ENCODE assay signal across 9 cellular contexts in genomic region chr10:104351067-104351681, GRCh38. TPM values are rescaled to one million over a fixed set of nuclear protein-coding genes. Genes with fewer than 3 reads are reported as not detected.
A peak's percentile ranks its signal among the peaks of the same experiment; 100 is the strongest.
DNase-seq lines count a peak whose midpoint lies in the region; ATAC-seq, FAIRE-seq and TF ChIP-seq lines count a peak whose summit lies in the region.
"Had no signal": no experiment of that assay in that cellular context is flagged by ENCODE, and none has a peak within 500 bp of the region (broad histone marks: within the 10 kb centered on the region; RNA-seq: fewer than 3 reads in every experiment).

No MANE protein-coding gene starts in this region.

- H3K4me3 Mint-ChIP-seq in T-helper 2 cell treated with Interferon-gamma antibody and Interleukin-4, amounts not matched to agents 5 μg/mL and 100 μg/mL, for 36 hours = peak overlapping the region; percentile 64
- no peak overlapping the region for H3K4me3 Mint-ChIP-seq in mesothelial cell of epicardium
- H3K4me3 Mint-ChIP-seq: central memory CD8-positive, alpha-beta T cell had no signal

- H3K4me1 ChIP-seq in foreskin keratinocyte = peaks cover 13% of the 10 kb centered on the region

- H3K27ac ChIP-seq in foreskin keratinocyte = no peak overlapping the region

- H3K9me3 Mint-ChIP-seq in T-helper 2 cell treated with Interferon-gamma antibody and Interleukin-4, amounts not matched to agents 5 μg/mL and 100 μg/mL, for 36 hours = no peaks in the 10 kb centered on the region
- H3K9me3 Mint-ChIP-seq in mesothelial cell of epicardium = no peaks in the 10 kb centered on the region
- H3K9me3 Mint-ChIP-seq: central memory CD8-positive, alpha-beta T cell had no signal

- peaks cover 18% of the 10 kb centered on the region for H3K4me1 Mint-ChIP-seq in T-helper 2 cell treated with Interferon-gamma antibody and Interleukin-4, amounts not matched to agents 5 μg/mL and 100 μg/mL, for 36 hours (ENCODE audit: low read depth)
- H3K4me1 Mint-ChIP-seq in mesothelial cell of epicardium = peaks cover 2% of the 10 kb centered on the region

- peak; percentile 69 for DNase-seq in AG20443 (ENCODE audit: low spot score)
- no peak for DNase-seq in T-helper 2 cell treated with Interferon-gamma antibody and Interleukin-4, amounts not matched to agents 5 μg/mL and 100 μg/mL, for 36 hours (ENCODE audit: low spot score)
- peak; percentile 63 to 82 for DNase-seq in foreskin keratinocyte
- no peak for DNase-seq in urothelium cell line (ENCODE audit: low spot score)
- DNase-seq in frontal cortex (ENCODE audit: low spot score in 2 of 2) = no peak
- DNase-seq in NCI-H146 (lab: John Stamatoyannopoulos, UW) = no peak
- DNase-seq in mesothelial cell of epicardium (ENCODE audit: low spot score in 2 of 2, unreplicated experiment in 2 of 2) = no peak

- FAIRE-seq in urothelium cell line (lab: Jason Lieb, UNC) (no peak), frontal cortex (lab: Jason Lieb, UNC) (no peak)

- no peak for TF ChIP-seq CTCF in foreskin keratinocyte (conservative IDR thresholded peaks at IDR 0.05)
- TF ChIP-seq CTCF in mesothelial cell of epicardium (IDR thresholded peaks at IDR 0.05; ENCODE audit: unreplicated experiment) = no peak

- peak overlapping the region; percentile 7 for H3K27ac Mint-ChIP-seq in T-helper 2 cell treated with Interferon-gamma antibody and Interleukin-4, amounts not matched to agents 5 μg/mL and 100 μg/mL, for 36 hours
- no peak overlapping the region for H3K27ac Mint-ChIP-seq in mesothelial cell of epicardium

- no peaks in the 10 kb centered on the region for H3K36me3 Mint-ChIP-seq in T-helper 2 cell treated with Interferon-gamma antibody and Interleukin-4, amounts not matched to agents 5 μg/mL and 100 μg/mL, for 36 hours (ENCODE audit: low read depth)
- no peaks in the 10 kb centered on the region for H3K36me3 Mint-ChIP-seq in mesothelial cell of epicardium

- no peaks in the 10 kb centered on the region for H3K27me3 ChIP-seq in foreskin keratinocyte

- ATAC-seq in HG02610 (IDR thresholded peaks at IDR 0.05; ENCODE audit: unreplicated experiment) (peak; percentile 36), foreskin keratinocyte (peak; percentile 39)

- H3K27me3 Mint-ChIP-seq in T-helper 2 cell treated with Interferon-gamma antibody and Interleukin-4, amounts not matched to agents 5 μg/mL and 100 μg/mL, for 36 hours (ENCODE audit: low read depth) = no peaks in the 10 kb centered on the region
- H3K27me3 Mint-ChIP-seq in mesothelial cell of epicardium (ENCODE audit: low read depth) = peaks cover 16% of the 10 kb centered on the region
- H3K27me3 Mint-ChIP-seq: central memory CD8-positive, alpha-beta T cell had no signal

RNA-seq across cellular contexts. Expression of gene CFAP58, which starts 2.5 kb away (rescaled TPM):
- 0.17 and 0.74 TPM in 2 replicates for total RNA-seq in foreskin keratinocyte
- 0.25 and 0.48 TPM in 2 replicates for polyA plus RNA-seq in foreskin keratinocyte
- 1.2 TPM for total RNA-seq in frontal cortex
- 0.58 to 1.4 TPM (median 1.1 TPM) in 3 replicates for total RNA-seq in mesothelial cell of epicardium

RNA-seq across cellular contexts. Expression of gene ITPRIP, which starts 12.9 kb away (rescaled TPM):
- total RNA-seq in foreskin keratinocyte (12.3 and 12.4 TPM in 2 replicates), frontal cortex (1.2 TPM), mesothelial cell of epicardium (23.3 to 24.5 TPM (median 23.6 TPM) in 3 replicates)
- polyA plus RNA-seq in foreskin keratinocyte = 11.2 and 11.3 TPM in 2 replicates

Comparison
In these comparisons a context has a peak if more than half of its experiments do, and no peak if none do; other contexts are left out.
1. DNase-seq: peak in AG20443 (single experiment) and foreskin keratinocyte (2 of 2); none in T-helper 2 cell treated with Interferon-gamma antibody and Interleukin-4, amounts not matched to agents 5 μg/mL and 100 μg/mL, for 36 hours (single experiment), urothelium cell line (single experiment), frontal cortex (0 of 2), NCI-H146 (single experiment) and mesothelial cell of epicardium (0 of 2).